ENCODE assay signal across 8 cellular contexts in genomic region chr21:46286668-46286982, GRCh38. TPM values are rescaled to one million over a fixed set of nuclear protein-coding genes. Genes with fewer than 3 reads are reported as not detected.
DNase-seq lines count a peak whose midpoint lies in the region; ATAC-seq and TF ChIP-seq lines count a peak whose summit lies in the region.

No MANE protein-coding gene starts in this region.

- TF ChIP-seq CTCF in GM12865 (IDR thresholded peaks at IDR 0.05; ENCODE audit: insufficient read depth, low read depth, low read length, missing control alignments) (no peak), MM.1S (IDR thresholded peaks at IDR 0.05; ENCODE audit: low read length) (no peak), neural crest cell (conservative IDR thresholded peaks at IDR 0.05) (no peak)

- peaks cover 16% of the 10 kb centered on the region for H3F3A ChIP-seq in MM.1S (ENCODE audit: insufficient read depth, low read length)

- H3K4me3 Mint-ChIP-seq in neural crest cell = peak overlapping the region; percentile 91

- peak overlapping the region; percentile 81 for H3K9ac ChIP-seq in MM.1S (ENCODE audit: low read length)
- H3K9ac ChIP-seq in duodenal mucosa (ENCODE audit: low read depth in 1 of 2, low read length in 2 of 2) = peak overlapping the region; percentile 70 to 75

- H2AFZ ChIP-seq in MM.1S (ENCODE audit: low read length) = peak overlapping the region; percentile 66

- H3K4me1 Mint-ChIP-seq in neural crest cell = peaks cover 41% of the 10 kb centered on the region

- H3K9me3 ChIP-seq in MM.1S (replicated peaks; ENCODE audit: insufficient read depth, low read length) = no peaks in the 10 kb centered on the region
- no peaks in the 10 kb centered on the region for H3K9me3 ChIP-seq in duodenal mucosa (ENCODE audit: control insufficient read depth in 1 of 2, low read length in 2 of 2)

- DNase-seq in GM12865 (ENCODE audit: low read depth) (no peak), MM.1S (no peak), neural crest cell (ENCODE audit: low read depth, low spot score) (no peak), activated gamma-delta T cell treated with Interleukin-2 at 50 U/mL for 16 hours (no peak)

- no peaks in the 10 kb centered on the region for H3K27me3 ChIP-seq in MM.1S (replicated peaks; ENCODE audit: insufficient read depth, low read length)
- no peaks in the 10 kb centered on the region for H3K27me3 ChIP-seq in duodenal mucosa (ENCODE audit: control insufficient read depth in 1 of 2, insufficient read depth in 2 of 2, low read length in 2 of 2)

- H3K4me3 ChIP-seq in GM12865 (ENCODE audit: low read depth, low read length) (peak overlapping the region; percentile 96), MM.1S (ENCODE audit: low read length) (peak overlapping the region; percentile 73), duodenal mucosa (ENCODE audit: low read depth in 1 of 2, low read length in 2 of 2) (peak overlapping the region; percentile 84 to 87)

- H3K79me2 ChIP-seq in MM.1S (ENCODE audit: low read length) = peaks cover 50% of the 10 kb centered on the region

- no peaks in the 10 kb centered on the region for H3K27me3 Mint-ChIP-seq in neural crest cell (ENCODE audit: low read depth)

- H3K9me2 ChIP-seq in MM.1S (replicated peaks; ENCODE audit: insufficient read depth, low read length) = no peaks in the 10 kb centered on the region

- H4K20me1 ChIP-seq in MM.1S (ENCODE audit: insufficient read depth, low read length) = no peaks in the 10 kb centered on the region; the same call in 1 of the 2 replicates

- H3K4me2 ChIP-seq in MM.1S (ENCODE audit: low read depth, low read length) = peak overlapping the region; percentile 58

- ATAC-seq in GM21526 (IDR thresholded peaks at IDR 0.05; ENCODE audit: low FRiP score, unreplicated experiment) (no peak), HG02981 (IDR thresholded peaks at IDR 0.05; ENCODE audit: unreplicated experiment) (no peak), HG03097 (IDR thresholded peaks at IDR 0.05; ENCODE audit: low FRiP score, unreplicated experiment) (no peak)

- H3K36me3 Mint-ChIP-seq in neural crest cell (ENCODE audit: low read depth) = peaks cover 20% of the 10 kb centered on the region

- H3K27ac Mint-ChIP-seq in neural crest cell (ENCODE audit: unreplicated experiment) = peak overlapping the region; percentile 44

- H3K36me3 ChIP-seq in MM.1S (replicated peaks; ENCODE audit: insufficient read depth, low read length) (peaks cover 6% of the 10 kb centered on the region; the same call in 1 of the 2 replicates), duodenal mucosa (ENCODE audit: control insufficient read depth in 1 of 2, insufficient read depth in 2 of 2, low read length in 2 of 2) (peaks cover 0 to 17% of the 10 kb centered on the region in 2 donors)

- peaks cover 22% of the 10 kb centered on the region for H3K4me1 ChIP-seq in MM.1S (ENCODE audit: low read length)
- peaks cover 23 to 39% of the 10 kb centered on the region in 2 donors for H3K4me1 ChIP-seq in duodenal mucosa (ENCODE audit: control insufficient read depth in 1 of 2, insufficient read depth in 2 of 2, low read length in 2 of 2)

- peak overlapping the region; percentile 78; the same call in 1 of the 2 replicates for H3K27ac ChIP-seq in MM.1S (ENCODE audit: low read length)
- H3K27ac ChIP-seq in duodenal mucosa (ENCODE audit: low read depth, low read length) = no peak overlapping the region

- H3K9me3 Mint-ChIP-seq in neural crest cell = no peaks in the 10 kb centered on the region

RNA-seq across cellular contexts. Expression of gene YBEY, which starts 0.5 kb away (rescaled TPM):
- total RNA-seq in neural crest cell = 23.0 and 23.1 TPM in 2 replicates

RNA-seq across cellular contexts. Expression of gene MCM3AP, which starts 1.2 kb away (rescaled TPM):
- total RNA-seq in neural crest cell = 142 and 153 TPM in 2 replicates

RNA-seq across cellular contexts. Expression of gene C21orf58, which starts 37.0 kb away (rescaled TPM):
- total RNA-seq in neural crest cell = 61.0 and 61.5 TPM in 2 replicates

RNA-seq across cellular contexts. Expression of gene PCNT, which starts 37.3 kb away (rescaled TPM):
- total RNA-seq in neural crest cell = 54.8 and 60.4 TPM in 2 replicates

RNA-seq across cellular contexts. Expression of gene LSS, which starts 58.1 kb away (rescaled TPM):
- 218 and 225 TPM in 2 replicates for total RNA-seq in neural crest cell
